In genomic region chr1:61107638-61108037, GRCh38 we compare ENCODE assay signal across 32 cellular contexts.
"Had no signal": no experiment of that assay in that cellular context is flagged by ENCODE, and none has a peak within 500 bp of the region (broad histone marks: within the 10 kb centered on the region; RNA-seq: fewer than 3 reads in every experiment).

No MANE protein-coding gene starts in this region.

- H3K4me1 ChIP-seq: breast epithelium, colonic mucosa had no signal

- H3K27ac ChIP-seq: ascending aorta, breast epithelium, cardiac muscle cell, colonic mucosa, epithelial cell of prostate, esophagus squamous epithelium had no signal

- H3K4me1 Mint-ChIP-seq: activated CD4-positive, alpha-beta T cell treated with anti-CD3 and anti-CD28 coated beads, Interleukin-2, amount 10 ng/mL, durations not matched to agents 24 days and 14 days; activated CD8-positive, alpha-beta memory T cell treated with anti-CD3 and anti-CD28 coated beads, Interleukin-2, amount 10 ng/mL, durations not matched to agents 7 days and 5 days; activated naive CD8-positive, alpha-beta T cell treated with anti-CD3 and anti-CD28 coated beads, Interleukin-2, amount 50 U/mL, for 24 hours had no signal

- H3K36me3 ChIP-seq: ascending aorta, breast epithelium, cardiac muscle cell, colonic mucosa, esophagus squamous epithelium had no signal

- FAIRE-seq: endothelial cell of umbilical vein had no signal

- H3K27me3 ChIP-seq: ascending aorta, breast epithelium, cardiac muscle cell, colonic mucosa, esophagus squamous epithelium had no signal

- H3K4me3 Mint-ChIP-seq: activated CD4-positive, alpha-beta memory T cell treated with anti-CD3 and anti-CD28 coated beads for 36 hours; activated CD4-positive, alpha-beta T cell treated with anti-CD3 and anti-CD28 coated beads for 36 hours; activated CD4-positive, alpha-beta T cell treated with anti-CD3 and anti-CD28 coated beads, Interleukin-2, amount 10 ng/mL, durations not matched to agents 24 days and 14 days; activated CD8-positive, alpha-beta memory T cell treated with anti-CD3 and anti-CD28 coated beads, Interleukin-2, amount 10 ng/mL, durations not matched to agents 7 days and 5 days; activated CD8-positive, alpha-beta T cell treated with anti-CD3 and anti-CD28 coated beads, Interleukin-2, amount 10 ng/mL, durations not matched to agents 7 days and 5 days; activated naive CD4-positive, alpha-beta T cell treated with anti-CD3 and anti-CD28 coated beads for 36 hours; activated naive CD4-positive, alpha-beta T cell treated with anti-CD3 and anti-CD28 coated beads, Interleukin-2, amount 50 U/mL, for 24 hours; activated naive CD8-positive, alpha-beta T cell treated with anti-CD3 and anti-CD28 coated beads for 36 hours; activated naive CD8-positive, alpha-beta T cell treated with anti-CD3 and anti-CD28 coated beads, Interleukin-2, amount 50 U/mL, for 24 hours; activated T-helper 1 cell treated with anti-CD3 and anti-CD28 coated beads, Interleukin-12 subunit alpha, Interleukin-12 subunit beta, Interleukin-2, Interleukin-4 antibody, amounts not matched to agents 30 ng/mL and 10 ng/mL and 1 ng/mL, durations not matched to agents 14 hours and 24 hours and 36 hours; brain; T-helper 17 cell had no signal

- H3K27me3 Mint-ChIP-seq: activated CD4-positive, alpha-beta memory T cell treated with anti-CD3 and anti-CD28 coated beads for 36 hours; activated CD8-positive, alpha-beta memory T cell treated with anti-CD3 and anti-CD28 coated beads, Interleukin-2, amount 10 ng/mL, durations not matched to agents 7 days and 5 days; activated naive CD8-positive, alpha-beta T cell treated with anti-CD3 and anti-CD28 coated beads for 36 hours; activated naive CD8-positive, alpha-beta T cell treated with anti-CD3 and anti-CD28 coated beads, Interleukin-2, amount 50 U/mL, for 24 hours; brain; T-helper 17 cell had no signal

- H3K9me3 Mint-ChIP-seq: activated CD4-positive, alpha-beta memory T cell treated with anti-CD3 and anti-CD28 coated beads for 36 hours; activated CD4-positive, alpha-beta T cell treated with anti-CD3 and anti-CD28 coated beads, Interleukin-2, amount 10 ng/mL, durations not matched to agents 24 days and 14 days; activated naive CD4-positive, alpha-beta T cell treated with anti-CD3 and anti-CD28 coated beads for 36 hours; activated naive CD4-positive, alpha-beta T cell treated with anti-CD3 and anti-CD28 coated beads, Interleukin-2, amount 50 U/mL, for 24 hours; activated T-helper 1 cell treated with anti-CD3 and anti-CD28 coated beads, Interleukin-12 subunit alpha, Interleukin-12 subunit beta, Interleukin-2, Interleukin-4 antibody, amounts not matched to agents 30 ng/mL and 10 ng/mL and 1 ng/mL, durations not matched to agents 14 hours and 24 hours and 36 hours; activated T-helper 2 cell treated with anti-CD3 and anti-CD28 coated beads, Interferon-gamma antibody, Interleukin-2, Interleukin-4, amounts not matched to agents 10 μg/mL and 5 μg/mL and 100 μg/mL, durations not matched to agents 14 hours and 24 hours and 36 hours had no signal

- H3K9me3 ChIP-seq: breast epithelium, colonic mucosa, esophagus squamous epithelium had no signal

- H3K27ac Mint-ChIP-seq: activated CD4-positive, alpha-beta memory T cell treated with anti-CD3 and anti-CD28 coated beads for 36 hours; activated CD4-positive, alpha-beta T cell treated with anti-CD3 and anti-CD28 coated beads for 36 hours; activated CD4-positive, alpha-beta T cell treated with anti-CD3 and anti-CD28 coated beads, Interleukin-2, amount 10 ng/mL, durations not matched to agents 24 days and 14 days; activated CD8-positive, alpha-beta memory T cell treated with anti-CD3 and anti-CD28 coated beads, Interleukin-2, amount 10 ng/mL, durations not matched to agents 7 days and 5 days; activated CD8-positive, alpha-beta T cell treated with anti-CD3 and anti-CD28 coated beads, Interleukin-2, amount 10 ng/mL, durations not matched to agents 7 days and 5 days; activated naive CD4-positive, alpha-beta T cell treated with anti-CD3 and anti-CD28 coated beads for 36 hours; activated naive CD4-positive, alpha-beta T cell treated with anti-CD3 and anti-CD28 coated beads, Interleukin-2, amount 50 U/mL, for 24 hours; activated naive CD8-positive, alpha-beta T cell treated with anti-CD3 and anti-CD28 coated beads for 36 hours; activated naive CD8-positive, alpha-beta T cell treated with anti-CD3 and anti-CD28 coated beads, Interleukin-2, amount 50 U/mL, for 24 hours; activated T-helper 1 cell treated with anti-CD3 and anti-CD28 coated beads, Interleukin-12 subunit alpha, Interleukin-12 subunit beta, Interleukin-2, Interleukin-4 antibody, amounts not matched to agents 30 ng/mL and 10 ng/mL and 1 ng/mL, durations not matched to agents 14 hours and 24 hours and 36 hours; activated T-helper 2 cell treated with anti-CD3 and anti-CD28 coated beads, Interferon-gamma antibody, Interleukin-2, Interleukin-4, amounts not matched to agents 10 μg/mL and 5 μg/mL and 100 μg/mL, durations not matched to agents 14 hours and 24 hours and 36 hours; brain; T-helper 17 cell had no signal

- H3K4me3 ChIP-seq: ascending aorta, breast epithelium, cardiac muscle cell, colonic mucosa, esophagus squamous epithelium had no signal

- DNase-seq: activated CD4-positive, alpha-beta memory T cell treated with anti-CD3 and anti-CD28 coated beads for 36 hours; activated CD4-positive, alpha-beta T cell treated with anti-CD3 and anti-CD28 coated beads for 36 hours; activated CD4-positive, alpha-beta T cell treated with anti-CD3 and anti-CD28 coated beads, Interleukin-2, amount 10 ng/mL, durations not matched to agents 24 days and 14 days; activated CD4-positive, CD25-positive, alpha-beta regulatory T cell; activated CD4-positive, CD25-positive, alpha-beta regulatory T cell treated with anti-CD3 and anti-CD28 coated beads, Interleukin-2, amount 50 U/mL, for 72 hours; activated CD8-positive, alpha-beta memory T cell treated with anti-CD3 and anti-CD28 coated beads, Interleukin-2, amount 10 ng/mL, durations not matched to agents 7 days and 5 days; activated CD8-positive, alpha-beta memory T cell treated with anti-CD3 and anti-CD28 coated beads, Interleukin-2, amount 50 U/mL, for 4 hours; activated CD8-positive, alpha-beta T cell treated with anti-CD3 and anti-CD28 coated beads, Interleukin-2, amount 10 ng/mL, durations not matched to agents 7 days and 5 days; activated effector memory CD4-positive, alpha-beta T cell treated with anti-CD3 and anti-CD28 coated beads, Interleukin-2, amount 50 U/mL, for 16 hours; activated naive CD4-positive, alpha-beta T cell treated with anti-CD3 and anti-CD28 coated beads for 36 hours; activated naive CD8-positive, alpha-beta T cell treated with anti-CD3 and anti-CD28 coated beads for 36 hours; activated naive CD8-positive, alpha-beta T cell treated with anti-CD3 and anti-CD28 coated beads, Interleukin-2, amount 50 U/mL, for 24 hours; activated T-cell treated with anti-CD3 and anti-CD28 coated beads, Interleukin-2, amount 50 U/mL, for 1 hour; activated T-cell treated with anti-CD3 and anti-CD28 coated beads, Interleukin-2, amount 50 U/mL, for 48 hours; central memory CD4-positive, alpha-beta T cell; cerebellar nuclear complex; colonic mucosa; effector CD8-positive, alpha-beta T cell; esophagus squamous epithelium; foreskin melanocyte; head of caudate nucleus; T-helper 1 cell; T-helper 17 cell had no signal
